In genomic region chr11:88193278-88193677, GRCh38 we compare ENCODE assay signal across 1 cellular context.
TF ChIP-seq lines count a peak whose summit lies in the region.

No MANE protein-coding gene starts in this region.

TF ChIP-seq in GM12878, 131 proteins besides CTCF, POLR2A, EP300 and RAD21 (continued from another document and continues in another):
- TF ChIP-seq HSF1 (IDR thresholded peaks at IDR 0.05; ENCODE audit: low read depth, low read length): no peak
- TF ChIP-seq TCF12 (IDR thresholded peaks at IDR 0.05; ENCODE audit: low read depth, low read length): peak; percentile 67; the same call in 1 of the 2 replicates
- TF ChIP-seq BCL3 (IDR thresholded peaks at IDR 0.05; ENCODE audit: borderline replicate concordance, insufficient read depth, low read depth, low read length, poor library complexity, severe bottlenecking): no peak
- TF ChIP-seq PML (IDR thresholded peaks at IDR 0.05; ENCODE audit: low read length): no peak
- no peak for TF ChIP-seq ZNF207 (IDR thresholded peaks at IDR 0.05; ENCODE audit: borderline replicate concordance)
- TF ChIP-seq USF2 (IDR thresholded peaks at IDR 0.05; ENCODE audit: borderline replicate concordance, low read depth, low read length): no peak
- peak; percentile 83 for TF ChIP-seq NBN (IDR thresholded peaks at IDR 0.05)
- TF ChIP-seq MEF2B (IDR thresholded peaks at IDR 0.05; ENCODE audit: partially characterized antibody, poor library complexity, severe bottlenecking): peak; percentile 56
- TF ChIP-seq HDAC2 (IDR thresholded peaks at IDR 0.05): no peak
- no peak for TF ChIP-seq POLR2AphosphoS2 (IDR thresholded peaks at IDR 0.05; ENCODE audit: low read depth, low read length)
- no peak for TF ChIP-seq CUX1 (IDR thresholded peaks at IDR 0.05; ENCODE audit: insufficient replicate concordance, low read depth, low read length)
- TF ChIP-seq YBX1 (IDR thresholded peaks at IDR 0.05): no peak
- no peak for TF ChIP-seq YY1 (IDR thresholded peaks at IDR 0.05; ENCODE audit: low read depth, low read length)
- TF ChIP-seq RCOR1 (conservative IDR thresholded peaks at IDR 0.05; ENCODE audit: low read depth, low read length): no peak
- peak; percentile 67 for TF ChIP-seq PAX5 (IDR thresholded peaks at IDR 0.05; ENCODE audit: borderline replicate concordance, low read depth, low read length)
- peak; percentile 84; the same call in 1 of the 2 replicates for TF ChIP-seq BACH1 (IDR thresholded peaks at IDR 0.05; ENCODE audit: borderline replicate concordance)
- TF ChIP-seq ZBTB11 (CRISPR knock-in tag; IDR thresholded peaks at IDR 0.05): no peak
- no peak for TF ChIP-seq HDAC6 (IDR thresholded peaks at IDR 0.05; ENCODE audit: unreplicated experiment)
- no peak for TF ChIP-seq SIN3A (IDR thresholded peaks at IDR 0.05; ENCODE audit: low read depth, low read length)
- TF ChIP-seq SMAD5 (IDR thresholded peaks at IDR 0.05; ENCODE audit: low read depth): no peak
- peak; percentile 74; the same call in 1 of the 2 replicates for TF ChIP-seq FOXM1 (IDR thresholded peaks at IDR 0.05; ENCODE audit: low read depth, low read length)
- TF ChIP-seq PAX8 (IDR thresholded peaks at IDR 0.05): peak; percentile 92
- no peak for TF ChIP-seq ZBED1 (IDR thresholded peaks at IDR 0.05; ENCODE audit: borderline replicate concordance)
- no peak for TF ChIP-seq POU2F2 (IDR thresholded peaks at IDR 0.05; ENCODE audit: borderline replicate concordance, low read depth, low read length)
- TF ChIP-seq MTA2 (IDR thresholded peaks at IDR 0.05; ENCODE audit: low read depth): peak; percentile 99
- TF ChIP-seq E4F1 (IDR thresholded peaks at IDR 0.05; ENCODE audit: borderline replicate concordance, partially characterized antibody): no peak
- TF ChIP-seq SRF (IDR thresholded peaks at IDR 0.05; ENCODE audit: low read depth in 2 of 2, low read length in 2 of 2): no peak
- TF ChIP-seq HCFC1 (IDR thresholded peaks at IDR 0.05; ENCODE audit: low read length): no peak
- TF ChIP-seq SMAD1 (IDR thresholded peaks at IDR 0.05; ENCODE audit: low read depth, partially characterized antibody): no peak
- TF ChIP-seq ATF2 (IDR thresholded peaks at IDR 0.05; ENCODE audit: low read length): peak; percentile 66
- TF ChIP-seq USF1 (IDR thresholded peaks at IDR 0.05; ENCODE audit: borderline replicate concordance, extremely low read length, insufficient read depth, low read depth, low read length): no peak
- TF ChIP-seq EED (IDR thresholded peaks at IDR 0.05; ENCODE audit: low read depth): 0 out of 2 replicates have a peak, but pooled peaks have one; percentile 25
- peak; percentile 58; the same call in 1 of the 2 replicates for TF ChIP-seq ZNF24 (IDR thresholded peaks at IDR 0.05)
- peak; percentile 89 for TF ChIP-seq PBX3 (IDR thresholded peaks at IDR 0.05; ENCODE audit: insufficient replicate concordance, low read depth, low read length)
- TF ChIP-seq MEF2A (IDR thresholded peaks at IDR 0.05; ENCODE audit: insufficient read depth, low read depth, low read length): no peak
- no peak for TF ChIP-seq RELA (IDR thresholded peaks at IDR 0.05; ENCODE audit: borderline replicate concordance, partially characterized antibody)
- peak; percentile 88 for TF ChIP-seq BMI1 (IDR thresholded peaks at IDR 0.05; ENCODE audit: borderline replicate concordance)
- TF ChIP-seq SKIL (IDR thresholded peaks at IDR 0.05; ENCODE audit: low read depth, poor library complexity, severe bottlenecking): peak; percentile 66
- TF ChIP-seq NR2F1 (conservative IDR thresholded peaks at IDR 0.05): peak; percentile 22; the same call in 1 of the 2 replicates
- TF ChIP-seq POLR2AphosphoS5 (IDR thresholded peaks at IDR 0.05; ENCODE audit: low read length): no peak
- no peak; the same call in none of the 2 replicates for TF ChIP-seq RAD51 (IDR thresholded peaks at IDR 0.05)
- no peak for TF ChIP-seq FOXK2 (IDR thresholded peaks at IDR 0.05)
